Comparison of ENCODE assay signal across 1 cellular context in the genomic region with DNA sequence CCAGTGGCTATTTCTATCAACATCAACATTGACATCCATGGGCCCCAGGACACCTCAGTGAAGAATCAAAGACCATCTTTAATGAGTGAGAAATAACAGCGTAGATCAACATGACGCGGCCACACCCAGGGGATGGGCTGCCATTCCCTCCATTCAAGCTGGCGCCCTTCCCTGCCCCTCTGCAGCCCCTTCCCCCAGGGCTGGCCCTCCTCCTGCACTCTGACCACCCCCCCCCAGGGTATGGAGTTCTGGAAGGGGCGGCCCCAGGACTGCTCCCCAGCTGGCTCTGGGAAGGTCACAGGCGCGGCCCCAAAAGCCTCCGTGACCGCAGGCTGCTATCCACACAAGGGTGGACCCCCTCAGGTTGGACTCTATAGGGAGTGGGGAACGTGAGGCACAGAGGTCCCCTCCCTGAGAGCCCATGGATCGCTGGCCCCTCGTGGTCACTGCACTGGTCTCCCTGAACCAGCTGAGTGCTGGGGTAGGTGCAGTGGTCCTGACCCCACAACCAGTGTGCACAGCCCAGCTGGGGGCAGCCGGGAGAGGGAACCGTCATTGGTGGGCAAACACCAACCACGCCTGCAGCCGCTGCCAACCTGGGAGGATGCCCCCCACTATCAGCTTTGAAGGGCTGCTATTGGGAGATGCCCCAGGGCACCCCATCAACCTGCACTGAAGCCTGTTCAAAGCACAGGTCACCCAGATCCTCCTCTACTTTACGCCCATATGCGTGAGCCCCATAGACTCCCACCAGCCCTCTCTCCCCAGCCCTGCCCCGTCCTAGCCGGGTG.
TF ChIP-seq lines count a peak whose summit lies in the region.

No MANE protein-coding gene starts in this region.

TF ChIP-seq in IMR-90, 13 proteins besides CTCF, POLR2A, EP300 and RAD21:
- TF ChIP-seq CEBPB (IDR thresholded peaks at IDR 0.05; ENCODE audit: low read depth, low read length) (no peak), MAZ (IDR thresholded peaks at IDR 0.05; ENCODE audit: borderline replicate concordance, low read depth, low read length) (no peak), CHD1 (IDR thresholded peaks at IDR 0.05; ENCODE audit: low read depth, low read length) (no peak), MXI1 (IDR thresholded peaks at IDR 0.05; ENCODE audit: borderline replicate concordance, low read depth, low read length) (no peak), MAFK (IDR thresholded peaks at IDR 0.05; ENCODE audit: low read depth, low read length) (no peak), BHLHE40 (IDR thresholded peaks at IDR 0.05; ENCODE audit: low read depth, low read length) (no peak), NFE2L2 (IDR thresholded peaks at IDR 0.05; ENCODE audit: low read depth, low read length) (no peak), SMC3 (IDR thresholded peaks at IDR 0.05; ENCODE audit: low read depth, low read length) (no peak), RCOR1 (IDR thresholded peaks at IDR 0.05; ENCODE audit: insufficient replicate concordance, low read length) (no peak)
